ENCODE assay signal across 8 cellular contexts in genomic region chr6:20401403-20402180, GRCh38. TPM values are rescaled to one million over a fixed set of nuclear protein-coding genes. Genes with fewer than 3 reads are reported as not detected.
DNase-seq lines count a peak whose midpoint lies in the region; ATAC-seq and TF ChIP-seq lines count a peak whose summit lies in the region.

Gene E2F3, plus strand, starts transcription at chr6:20401879. Its CDS starts 354 bp downstream, at chr6:20402233.

- peaks cover 44% of the 10 kb centered on the region for H3K79me2 ChIP-seq in SU-DHL-6 (ENCODE audit: insufficient read depth, low read length)

- 0% methylated on average over 40 to 52 of the region's 57 CpGs for WGBS in thyroid gland, 2 donors

- peak within 1 kb of the TSS; percentile 81 for H3K4me2 ChIP-seq in SU-DHL-6 (ENCODE audit: low read depth, low read length, poor library complexity, severe bottlenecking)

- H3K9me3 Mint-ChIP-seq in activated naive CD8-positive, alpha-beta T cell treated with anti-CD3 and anti-CD28 coated beads, Interleukin-2, amount 10 ng/mL, durations not matched to agents 7 days and 5 days: peaks cover 3% of the 10 kb centered on the region
- no peaks in the 10 kb centered on the region for H3K9me3 Mint-ChIP-seq in osteocyte (ENCODE audit: unreplicated experiment)

- peaks cover 17% of the 10 kb centered on the region for H4K20me1 ChIP-seq in SU-DHL-6 (ENCODE audit: low read depth, low read length)

- DNase-seq in NCI-H128 (lab: John Stamatoyannopoulos, UW; ENCODE audit: unreplicated experiment) (peak; percentile 99), head of caudate nucleus (peak; percentile 97 to 100 (median 99)), osteocyte (ENCODE audit: extremely low spot score, unreplicated experiment) (peak; percentile 100), thyroid gland (peak; percentile 100)
- DNase-seq in activated naive CD8-positive, alpha-beta T cell treated with anti-CD3 and anti-CD28 coated beads, Interleukin-2, amount 10 ng/mL, durations not matched to agents 7 days and 5 days: peak; percentile 94

- H3K36me3 Mint-ChIP-seq in activated naive CD8-positive, alpha-beta T cell treated with anti-CD3 and anti-CD28 coated beads, Interleukin-2, amount 10 ng/mL, durations not matched to agents 7 days and 5 days: peaks cover 8% of the 10 kb centered on the region
- no peaks in the 10 kb centered on the region for H3K36me3 Mint-ChIP-seq in osteocyte (ENCODE audit: unreplicated experiment)

- H3K27me3 Mint-ChIP-seq in activated naive CD8-positive, alpha-beta T cell treated with anti-CD3 and anti-CD28 coated beads, Interleukin-2, amount 10 ng/mL, durations not matched to agents 7 days and 5 days: no peaks in the 10 kb centered on the region
- no peaks in the 10 kb centered on the region for H3K27me3 Mint-ChIP-seq in osteocyte (ENCODE audit: unreplicated experiment)

- H3K9ac ChIP-seq in SU-DHL-6 (ENCODE audit: low read length): peak within 1 kb of the TSS; percentile 99

- no peaks in the 10 kb centered on the region for H3K27me3 ChIP-seq in SU-DHL-6 (ENCODE audit: low read length)
- no peaks in the 10 kb centered on the region for H3K27me3 ChIP-seq in thyroid gland

- H3F3A ChIP-seq in SU-DHL-6 (ENCODE audit: insufficient read depth): peaks cover 32% of the 10 kb centered on the region

- peaks cover 0 to 6% of the 10 kb centered on the region in 2 donors for H3K4me1 ChIP-seq in thyroid gland

- TF ChIP-seq CTCF in SU-DHL-6 (IDR thresholded peaks at IDR 0.05; ENCODE audit: insufficient read depth, low read length, poor library complexity, severe bottlenecking): no peak
- no peak for TF ChIP-seq CTCF in osteocyte (IDR thresholded peaks at IDR 0.05)
- no peak for TF ChIP-seq CTCF in thyroid gland (IDR thresholded peaks at IDR 0.05)

- H3K4me3 Mint-ChIP-seq in activated naive CD8-positive, alpha-beta T cell treated with anti-CD3 and anti-CD28 coated beads, Interleukin-2, amount 10 ng/mL, durations not matched to agents 7 days and 5 days: peak within 1 kb of the TSS; percentile 95
- peak within 1 kb of the TSS; percentile 98 for H3K4me3 Mint-ChIP-seq in osteocyte (ENCODE audit: unreplicated experiment)

- H3K36me3 ChIP-seq in SU-DHL-6 (ENCODE audit: low read length) (peaks cover 11% of the 10 kb centered on the region; the same call in 1 of the 2 replicates), thyroid gland (no peaks in the 10 kb centered on the region)

- TF ChIP-seq POLR2A in GM10847 (IDR thresholded peaks at IDR 0.05; ENCODE audit: extremely low read depth, insufficient read length): peak; percentile 91
- TF ChIP-seq POLR2A in thyroid gland (IDR thresholded peaks at IDR 0.05): peak in 1 of 2 donors; percentile 62

- H3K9me2 ChIP-seq in SU-DHL-6 (replicated peaks; ENCODE audit: insufficient read depth, low read length): no peaks in the 10 kb centered on the region

- peak within 1 kb of the TSS; percentile 75 for H2AFZ ChIP-seq in SU-DHL-6 (ENCODE audit: low read depth, low read length, severe bottlenecking)

- ATAC-seq in HG02678 (IDR thresholded peaks at IDR 0.05; ENCODE audit: unreplicated experiment): peak; percentile 84
- ATAC-seq in activated naive CD8-positive, alpha-beta T cell treated with anti-CD3 and anti-CD28 coated beads, Interleukin-2, amount 10 ng/mL, durations not matched to agents 7 days and 5 days (ENCODE audit: low read depth): peak; percentile 86

- H3K27ac Mint-ChIP-seq in activated naive CD8-positive, alpha-beta T cell treated with anti-CD3 and anti-CD28 coated beads, Interleukin-2, amount 10 ng/mL, durations not matched to agents 7 days and 5 days: peak within 1 kb of the TSS; percentile 98
- peak within 1 kb of the TSS; percentile 97 for H3K27ac Mint-ChIP-seq in osteocyte (ENCODE audit: unreplicated experiment)

- intact Hi-C loops in head of caudate nucleus (cut with DNase I): no loop called here
- intact Hi-C loops in thyroid gland (cut with DNase I): loop anchor here (5.0 kb wide), 2 partner anchors 109 to 131 kb away; partner anchors contain the start of gene CDKAL1

- H3K27ac ChIP-seq in SU-DHL-6 (ENCODE audit: low read depth, low read length): peak within 1 kb of the TSS; percentile 95
- peak within 1 kb of the TSS; percentile 91 to 92 (median 92) for H3K27ac ChIP-seq in thyroid gland

- H3K9me3 ChIP-seq in SU-DHL-6 (ENCODE audit: insufficient read depth, low read length) (no peaks in the 10 kb centered on the region), thyroid gland (no peaks in the 10 kb centered on the region)

- POLR2A ChIA-PET in activated naive CD8-positive, alpha-beta T cell treated with anti-CD3 and anti-CD28 coated beads, Interleukin-2, amount 10 ng/mL, durations not matched to agents 7 days and 5 days (lab: Charles Lee): interaction anchor here (0.6 to 7.4 kb wide), 6 partner anchors 23 to 82 kb away, joined by 3 to 220 read pairs (median 7); no protein-coding TSS in a partner anchor

- H3K4me1 Mint-ChIP-seq in activated naive CD8-positive, alpha-beta T cell treated with anti-CD3 and anti-CD28 coated beads, Interleukin-2, amount 10 ng/mL, durations not matched to agents 7 days and 5 days: peaks cover 31% of the 10 kb centered on the region
- peaks cover 16% of the 10 kb centered on the region for H3K4me1 Mint-ChIP-seq in osteocyte (ENCODE audit: unreplicated experiment)

- peak within 1 kb of the TSS; percentile 79 for H3K4me3 ChIP-seq in SU-DHL-6 (ENCODE audit: insufficient read depth, low read length, poor library complexity, severe bottlenecking)
- H3K4me3 ChIP-seq in thyroid gland (replicated peaks in 1 of 3): peak within 1 kb of the TSS; percentile 54 to 86 (median 73)

RNA-seq across cellular contexts. Expression of gene E2F3, which starts in this region (rescaled TPM):
- 10 to 100 TPM; 26.8 to 28.0 TPM for total RNA-seq in activated naive CD8-positive, alpha-beta T cell treated with anti-CD3 and anti-CD28 coated beads, Interleukin-2, amount 10 ng/mL, durations not matched to agents 7 days and 5 days
- total RNA-seq in osteocyte (12.0 and 12.1 TPM in 2 replicates), thyroid gland (10 to 100 TPM in 3 of 4 donors, 1 to 10 TPM in 1; 9.4 to 18.0 (median 12.4) TPM)

Comparison
In these comparisons a context has a peak if more than half of its experiments do, and no peak if none do; other contexts are left out.
1. Peak in every context shown above with its lines: DNase-seq, ATAC-seq, H3K4me3 ChIP-seq and H3K27ac ChIP-seq.